22 cellular contexts compared by ENCODE assay signal in the genomic region with DNA sequence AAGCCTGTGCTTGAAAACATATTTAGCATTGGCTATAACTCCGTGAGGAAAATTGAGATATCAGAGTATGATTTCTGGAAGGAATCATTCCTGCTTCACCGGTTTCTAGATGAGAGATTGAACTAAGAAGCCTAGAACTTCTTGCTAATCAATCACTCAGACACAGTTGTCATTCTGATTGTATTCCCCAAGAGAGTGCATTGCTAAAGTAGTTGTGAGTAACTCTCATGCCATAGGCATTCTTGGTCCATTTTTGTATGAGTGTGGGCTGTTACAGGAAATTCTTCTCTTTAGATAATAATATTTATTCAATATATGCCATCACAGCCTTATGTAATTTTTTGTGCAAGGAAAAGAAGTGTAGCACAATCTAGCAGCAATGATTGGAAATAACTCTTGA.
DNase-seq lines count a peak whose midpoint lies in the region; ATAC-seq, FAIRE-seq and TF ChIP-seq lines count a peak whose summit lies in the region.
"Had no signal": no experiment of that assay in that cellular context is flagged by ENCODE, and none has a peak within 500 bp of the region (broad histone marks: within the 10 kb centered on the region; RNA-seq: fewer than 3 reads in every experiment).

No MANE protein-coding gene starts in this region.

- H3K36me3 Mint-ChIP-seq in astrocyte (ENCODE audit: low read depth, unreplicated experiment), result no peaks in the 10 kb centered on the region
- H3K36me3 Mint-ChIP-seq in activated CD8-positive, alpha-beta memory T cell treated with anti-CD3 and anti-CD28 coated beads, Interleukin-2, amount 10 ng/mL, durations not matched to agents 7 days and 5 days, result no peaks in the 10 kb centered on the region
- H3K36me3 Mint-ChIP-seq: IgD-negative memory B cell had no signal

- H4K20me1 ChIP-seq in SK-N-SH (ENCODE audit: insufficient read depth) (no peaks in the 10 kb centered on the region), astrocyte (ENCODE audit: insufficient read depth, low read length) (no peaks in the 10 kb centered on the region)

- H3K36me3 ChIP-seq in SK-N-SH (replicated peaks in 1 of 2; ENCODE audit: control insufficient read depth in 1 of 2, insufficient read depth in 2 of 2, low read length in 1 of 2), result no peaks in the 10 kb centered on the region
- no peaks in the 10 kb centered on the region for H3K36me3 ChIP-seq in astrocyte (ENCODE audit: insufficient read depth, low read length)
- no peaks in the 10 kb centered on the region for H3K36me3 ChIP-seq in HAP-1 (replicated peaks)
- H3K36me3 ChIP-seq: MG63 had no signal

- TF ChIP-seq RAD21 in SK-N-SH (IDR thresholded peaks at IDR 0.05; ENCODE audit: low read length), result no peak

- in situ Hi-C loops in HAP-1 (cut with MboI; ENCODE audit: low sequenced_read_pairs), result no loop called here

- H3K4me3 Mint-ChIP-seq in astrocyte (ENCODE audit: unreplicated experiment), result no peak overlapping the region
- no peak overlapping the region for H3K4me3 Mint-ChIP-seq in activated CD8-positive, alpha-beta memory T cell treated with anti-CD3 and anti-CD28 coated beads, Interleukin-2, amount 10 ng/mL, durations not matched to agents 7 days and 5 days
- H3K4me3 Mint-ChIP-seq: B cell, HFFc6, IgD-negative memory B cell had no signal

- H3K4me3 ChIP-seq in SK-N-SH (ENCODE audit: low read depth in 2 of 2, low read length in 1 of 2) (no peak overlapping the region), astrocyte (ENCODE audit: insufficient read depth, low read depth, low read length) (no peak overlapping the region), HAP-1 (no peak overlapping the region)
- H3K4me3 ChIP-seq: MG63 had no signal

- H3K9ac ChIP-seq in SK-N-SH, result no peak overlapping the region
- H3K9ac ChIP-seq in astrocyte (ENCODE audit: low read length), result no peak overlapping the region

- H3K27me3 Mint-ChIP-seq in astrocyte (ENCODE audit: low read depth, unreplicated experiment), result no peaks in the 10 kb centered on the region
- H3K27me3 Mint-ChIP-seq in activated CD8-positive, alpha-beta memory T cell treated with anti-CD3 and anti-CD28 coated beads, Interleukin-2, amount 10 ng/mL, durations not matched to agents 7 days and 5 days, result no peaks in the 10 kb centered on the region
- H3K27me3 Mint-ChIP-seq: B cell, IgD-negative memory B cell had no signal

- H3K9me3 Mint-ChIP-seq in astrocyte (ENCODE audit: unreplicated experiment), result peaks cover 15% of the 10 kb centered on the region
- H3K9me3 Mint-ChIP-seq in activated CD8-positive, alpha-beta memory T cell treated with anti-CD3 and anti-CD28 coated beads, Interleukin-2, amount 10 ng/mL, durations not matched to agents 7 days and 5 days (ENCODE audit: low read depth), result peaks cover 8% of the 10 kb centered on the region

- peaks cover 6% of the 10 kb centered on the region for H3K4me1 Mint-ChIP-seq in astrocyte (ENCODE audit: low read depth, unreplicated experiment)
- H3K4me1 Mint-ChIP-seq in activated CD8-positive, alpha-beta memory T cell treated with anti-CD3 and anti-CD28 coated beads, Interleukin-2, amount 10 ng/mL, durations not matched to agents 7 days and 5 days, result no peaks in the 10 kb centered on the region
- H3K4me1 Mint-ChIP-seq: B cell, IgD-negative memory B cell had no signal

- no peak overlapping the region for H3K4me2 ChIP-seq in SK-N-SH
- no peak overlapping the region for H3K4me2 ChIP-seq in astrocyte (ENCODE audit: low read length)

- no peaks in the 10 kb centered on the region for H3F3A ChIP-seq in SK-N-SH (replicated peaks; ENCODE audit: insufficient read depth)

- no peak overlapping the region for H3K27ac ChIP-seq in SK-N-SH (ENCODE audit: low read depth in 2 of 2, low read length in 1 of 2)
- no peak overlapping the region for H3K27ac ChIP-seq in astrocyte (ENCODE audit: low read depth, low read length)
- H3K27ac ChIP-seq: 22Rv1 had no signal

- no peak for ATAC-seq in SK-N-SH treated with all-trans-retinoic acid at 6 μM for 48 hours
- no peak for ATAC-seq in activated CD8-positive, alpha-beta memory T cell treated with anti-CD3 and anti-CD28 coated beads, Interleukin-2, amount 10 ng/mL, durations not matched to agents 7 days and 5 days

- TF ChIP-seq CTCF in SK-N-SH (IDR thresholded peaks at IDR 0.05) (no peak), astrocyte (IDR thresholded peaks at IDR 0.05; ENCODE audit: insufficient read depth, low read depth, low read length) (no peak)

- H2AFZ ChIP-seq in SK-N-SH (ENCODE audit: low read depth) (no peak overlapping the region), astrocyte (ENCODE audit: low read depth, low read length) (no peak overlapping the region)

- no peaks in the 10 kb centered on the region for H3K9me2 ChIP-seq in SK-N-SH

- no peak overlapping the region for H3K27ac Mint-ChIP-seq in astrocyte (ENCODE audit: unreplicated experiment)
- H3K27ac Mint-ChIP-seq in activated CD8-positive, alpha-beta memory T cell treated with anti-CD3 and anti-CD28 coated beads, Interleukin-2, amount 10 ng/mL, durations not matched to agents 7 days and 5 days, result no peak overlapping the region
- H3K27ac Mint-ChIP-seq: B cell, HFFc6, IgD-negative memory B cell had no signal

- no peak for FAIRE-seq in astrocyte (lab: Jason Lieb, UNC)

- CTCF ChIA-PET in SK-N-SH (lab: Yijun Ruan, JAX), result interaction anchor here (1.0 kb wide), 1 partner anchor 11 kb away, joined by 4 read pairs; no protein-coding TSS in a partner anchor
- CTCF ChIA-PET in activated CD8-positive, alpha-beta memory T cell treated with anti-CD3 and anti-CD28 coated beads, Interleukin-2, amount 10 ng/mL, durations not matched to agents 7 days and 5 days (lab: Charles Lee), result no interaction called here

- POLR2A ChIA-PET in SK-N-SH (lab: Yijun Ruan, JAX), result no interaction called here

- H3K9me3 ChIP-seq in SK-N-SH, result no peaks in the 10 kb centered on the region
- no peaks in the 10 kb centered on the region for H3K9me3 ChIP-seq in astrocyte (ENCODE audit: insufficient read depth, low read depth, low read length)
- no peaks in the 10 kb centered on the region for H3K9me3 ChIP-seq in HAP-1
- H3K9me3 ChIP-seq: MG63 had no signal

- DNase-seq in SK-N-SH (no peak), astrocyte (ENCODE audit: low read depth) (peak; percentile 14), kidney tubule cell (ENCODE audit: low spot score) (peak; percentile 30), NCI-H187 (lab: John Stamatoyannopoulos, UW) (no peak), HUDEP-2 (lab: John Stamatoyannopoulos, UW; ENCODE audit: unreplicated experiment in 76 of 76) (no peak), HAP-1 (ENCODE audit: low spot score in 2 of 2) (no peak)
- DNase-seq in activated CD8-positive, alpha-beta memory T cell treated with anti-CD3 and anti-CD28 coated beads, Interleukin-2, amount 10 ng/mL, durations not matched to agents 7 days and 5 days, result no peak
- DNase-seq: DMS79 treated with DMSO at 0.1 percent for 48 hours; HFFc6; Karpas-422; MG63; NCI-H1048; NCI-H1436 treated with DMSO at 0.1 percent for 48 hours; NCI-H2081; NCI-H2171 treated with DMSO at 0.1 percent for 48 hours; NCI-H446 treated with DMSO at 0.1 percent for 48 hours; NK-92 treated with Interleukin-12 subunit alpha and Interleukin-12 subunit beta, amount 100 ng/mL, for 24 hours; SHP77 had no signal

- no peak for TF ChIP-seq EP300 in SK-N-SH (IDR thresholded peaks at IDR 0.05; ENCODE audit: borderline replicate concordance in 1 of 2, low read depth in 1 of 2, low read length in 1 of 2)

- WGBS in SK-N-SH (ENCODE audit: low lambda C conversion rate), result 5% methylated on average over 2 of the region's 2 CpGs

- H3K27me3 ChIP-seq in SK-N-SH (ENCODE audit: insufficient read depth) (no peaks in the 10 kb centered on the region), astrocyte (ENCODE audit: insufficient read depth, low read length) (no peaks in the 10 kb centered on the region), HAP-1 (ENCODE audit: low read depth) (no peaks in the 10 kb centered on the region)
- H3K27me3 ChIP-seq: MG63 had no signal

- H3K79me2 ChIP-seq in SK-N-SH (ENCODE audit: insufficient read depth) (no peaks in the 10 kb centered on the region), astrocyte (ENCODE audit: insufficient read depth, low read length) (no peaks in the 10 kb centered on the region)

- H3K4me1 ChIP-seq in SK-N-SH (ENCODE audit: control insufficient read depth in 1 of 2, insufficient read depth in 2 of 2, low read depth in 1 of 2, low read length in 1 of 2), result no peaks in the 10 kb centered on the region
- no peaks in the 10 kb centered on the region for H3K4me1 ChIP-seq in astrocyte (ENCODE audit: insufficient read depth, low read length)
- no peaks in the 10 kb centered on the region for H3K4me1 ChIP-seq in HAP-1

TF ChIP-seq in SK-N-SH treated with all-trans-retinoic acid at 6 μM for 48 hours, 23 proteins besides CTCF, POLR2A, EP300 and RAD21:
- TF ChIP-seq SNAI2 (CRISPR knock-in tag; IDR thresholded peaks at IDR 0.05), result no peak
- TF ChIP-seq ISL1 (CRISPR knock-in tag; IDR thresholded peaks at IDR 0.05), result peak; percentile 25; the same call in 1 of the 2 replicates

TF ChIP-seq in SK-N-SH, 30 proteins besides CTCF, POLR2A, EP300 and RAD21 (continues in another document):
- TF ChIP-seq NRF1 (IDR thresholded peaks at IDR 0.05; ENCODE audit: low read depth, low read length), result no peak
- TF ChIP-seq, protein P1, sequence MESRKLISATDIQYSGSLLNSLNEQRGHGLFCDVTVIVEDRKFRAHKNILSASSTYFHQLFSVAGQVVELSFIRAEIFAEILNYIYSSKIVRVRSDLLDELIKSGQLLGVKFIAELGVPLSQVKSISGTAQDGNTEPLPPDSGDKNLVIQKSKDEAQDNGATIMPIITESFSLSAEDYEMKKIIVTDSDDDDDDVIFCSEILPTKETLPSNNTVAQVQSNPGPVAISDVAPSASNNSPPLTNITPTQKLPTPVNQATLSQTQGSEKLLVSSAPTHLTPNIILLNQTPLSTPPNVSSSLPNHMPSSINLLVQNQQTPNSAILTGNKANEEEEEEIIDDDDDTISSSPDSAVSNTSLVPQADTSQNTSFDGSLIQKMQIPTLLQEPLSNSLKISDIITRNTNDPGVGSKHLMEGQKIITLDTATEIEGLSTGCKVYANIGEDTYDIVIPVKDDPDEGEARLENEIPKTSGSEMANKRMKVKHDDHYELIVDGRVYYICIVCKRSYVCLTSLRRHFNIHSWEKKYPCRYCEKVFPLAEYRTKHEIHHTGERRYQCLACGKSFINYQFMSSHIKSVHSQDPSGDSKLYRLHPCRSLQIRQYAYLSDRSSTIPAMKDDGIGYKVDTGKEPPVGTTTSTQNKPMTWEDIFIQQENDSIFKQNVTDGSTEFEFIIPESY (IDR thresholded peaks at IDR 0.05; ENCODE audit: borderline replicate concordance, low read depth), result no peak
- TF ChIP-seq, protein P2, sequence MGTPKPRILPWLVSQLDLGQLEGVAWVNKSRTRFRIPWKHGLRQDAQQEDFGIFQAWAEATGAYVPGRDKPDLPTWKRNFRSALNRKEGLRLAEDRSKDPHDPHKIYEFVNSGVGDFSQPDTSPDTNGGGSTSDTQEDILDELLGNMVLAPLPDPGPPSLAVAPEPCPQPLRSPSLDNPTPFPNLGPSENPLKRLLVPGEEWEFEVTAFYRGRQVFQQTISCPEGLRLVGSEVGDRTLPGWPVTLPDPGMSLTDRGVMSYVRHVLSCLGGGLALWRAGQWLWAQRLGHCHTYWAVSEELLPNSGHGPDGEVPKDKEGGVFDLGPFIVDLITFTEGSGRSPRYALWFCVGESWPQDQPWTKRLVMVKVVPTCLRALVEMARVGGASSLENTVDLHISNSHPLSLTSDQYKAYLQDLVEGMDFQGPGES (IDR thresholded peaks at IDR 0.05; ENCODE audit: low read depth, low read length), result no peak
- TF ChIP-seq RXRA (IDR thresholded peaks at IDR 0.05; ENCODE audit: borderline replicate concordance, low read depth), result no peak

Comparison
In these comparisons a context has a peak if more than half of its experiments do, and no peak if none do; other contexts are left out.
1. DNase-seq: peak in astrocyte (single experiment) and kidney tubule cell (single experiment); none in SK-N-SH (single experiment), NCI-H187 (0 of 2), HUDEP-2 (0 of 76), HAP-1 (0 of 2) and activated CD8-positive, alpha-beta memory T cell treated with anti-CD3 and anti-CD28 coated beads, Interleukin-2, amount 10 ng/mL, durations not matched to agents 7 days and 5 days (single experiment).